Comparison of ENCODE assay signal across 10 cellular contexts in the genomic region with DNA sequence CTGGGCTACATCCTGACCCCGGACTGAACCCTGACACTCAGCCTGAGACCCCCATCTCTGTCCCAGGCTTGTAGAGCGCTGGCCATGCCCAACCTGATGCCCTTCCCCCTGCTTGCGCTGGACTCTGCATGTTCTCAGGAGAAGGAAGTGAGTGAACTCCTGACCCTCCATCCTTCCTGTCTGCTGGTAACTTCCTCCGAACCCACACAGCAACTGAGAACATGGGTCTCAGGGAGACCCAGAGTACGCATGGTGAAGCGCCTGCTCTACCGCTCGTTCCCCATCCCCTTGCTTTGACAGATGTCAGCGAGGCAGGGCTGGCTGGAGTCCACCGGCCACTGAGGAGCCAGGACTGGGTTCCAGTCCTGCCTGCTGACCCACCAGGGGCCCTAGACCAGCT. TPM values are rescaled to one million over a fixed set of nuclear protein-coding genes. Genes with fewer than 3 reads are reported as not detected.
DNase-seq lines count a peak whose midpoint lies in the region; TF ChIP-seq lines count a peak whose summit lies in the region.
"Had no signal": no experiment of that assay in that cellular context is flagged by ENCODE, and none has a peak within 500 bp of the region (broad histone marks: within the 10 kb centered on the region; RNA-seq: fewer than 3 reads in every experiment).

No MANE protein-coding gene starts in this region.

- no peak overlapping the region for H3K4me2 ChIP-seq in trophoblast cell (ENCODE audit: low read length)

- H3K79me1 ChIP-seq in trophoblast cell (ENCODE audit: low read length) = no peaks in the 10 kb centered on the region

- H3K23ac ChIP-seq in trophoblast cell (ENCODE audit: low read length) = no peak overlapping the region

- no peaks in the 10 kb centered on the region for H3K27me3 Mint-ChIP-seq in CD4-positive, alpha-beta memory T cell
- H3K27me3 Mint-ChIP-seq in endothelial cell (ENCODE audit: unreplicated experiment) (peaks cover 21% of the 10 kb centered on the region), glutamatergic neuron (ENCODE audit: unreplicated experiment) (peaks cover 14% of the 10 kb centered on the region)

- H3K9me3 Mint-ChIP-seq in CD4-positive, alpha-beta memory T cell = no peaks in the 10 kb centered on the region
- H3K9me3 Mint-ChIP-seq in endothelial cell (ENCODE audit: unreplicated experiment) (no peaks in the 10 kb centered on the region), glutamatergic neuron (ENCODE audit: unreplicated experiment) (peaks cover 5% of the 10 kb centered on the region)

- POLR2A ChIA-PET in CD4-positive, alpha-beta memory T cell (lab: Charles Lee; ENCODE audit: partially characterized antibody) = no interaction called here

- H3K36me3 ChIP-seq in CD4-positive, alpha-beta memory T cell (ENCODE audit: insufficient read depth, low read length) = no peaks in the 10 kb centered on the region
- H3K36me3 ChIP-seq in neutrophil (peaks cover 37% of the 10 kb centered on the region), trophoblast cell (ENCODE audit: control insufficient read depth in 1 of 2, insufficient read depth in 2 of 2, low read length in 2 of 2) (no peaks in the 10 kb centered on the region)

- TF ChIP-seq CTCF in endothelial cell (IDR thresholded peaks at IDR 0.05; ENCODE audit: unreplicated experiment) (no peak), neutrophil (IDR thresholded peaks at IDR 0.05) (no peak), glutamatergic neuron (IDR thresholded peaks at IDR 0.05; ENCODE audit: partially characterized antibody, unreplicated experiment) (no peak)

- peak overlapping the region; percentile 31 to 81 (median 68) for H3K4me3 Mint-ChIP-seq in CD4-positive, alpha-beta memory T cell
- peak overlapping the region; percentile 28 for H3K4me3 Mint-ChIP-seq in endothelial cell (ENCODE audit: unreplicated experiment)
- H3K4me3 Mint-ChIP-seq in glutamatergic neuron (ENCODE audit: unreplicated experiment) = no peak overlapping the region

- no peak overlapping the region for H3K4me3 ChIP-seq in CD4-positive, alpha-beta memory T cell (ENCODE audit: low read length in 2 of 2)
- H3K4me3 ChIP-seq in neutrophil (ENCODE audit: low read depth in 1 of 2, low read length in 1 of 2) (peak overlapping the region; percentile 49 to 64), trophoblast cell (ENCODE audit: low read depth, low read length) (no peak overlapping the region)

- H2AFZ ChIP-seq in trophoblast cell (ENCODE audit: insufficient read depth, low read length, poor library complexity) = no peak overlapping the region

- H2BK12ac ChIP-seq in trophoblast cell (ENCODE audit: low read length) = no peak overlapping the region

- no peaks in the 10 kb centered on the region for H3K79me2 ChIP-seq in trophoblast cell (ENCODE audit: control insufficient read depth, insufficient read depth, low read length, poor library complexity)

- no peak overlapping the region for H3K14ac ChIP-seq in trophoblast cell (ENCODE audit: low read length)

- CTCF ChIA-PET in CD4-positive, alpha-beta memory T cell (lab: Charles Lee; ENCODE audit: partially characterized antibody) = no interaction called here

- H3K27ac Mint-ChIP-seq in CD4-positive, alpha-beta memory T cell = peak overlapping the region; percentile 31 to 94 (median 83)
- H3K27ac Mint-ChIP-seq in endothelial cell (ENCODE audit: unreplicated experiment) (no peak overlapping the region), glutamatergic neuron (ENCODE audit: unreplicated experiment) (no peak overlapping the region)

- WGBS in trophoblast cell (ENCODE audit: extremely low coverage, insufficient coverage, insufficient read length) = no CpG with 5 or more reads among the region's 10 CpGs

- H3K27ac ChIP-seq in CD4-positive, alpha-beta memory T cell (ENCODE audit: low read depth, low read length) = peak overlapping the region; percentile 30
- H3K27ac ChIP-seq in neutrophil = peak overlapping the region; percentile 95
- H3K27ac ChIP-seq in trophoblast cell (ENCODE audit: low read depth, low read length) = no peak overlapping the region

- no peak overlapping the region for H4K91ac ChIP-seq in trophoblast cell (ENCODE audit: low read depth, low read length)

- H2AK5ac ChIP-seq in trophoblast cell (ENCODE audit: low read length) = no peak overlapping the region

- no peak overlapping the region for H4K8ac ChIP-seq in trophoblast cell (ENCODE audit: low read depth, low read length)

- intact Hi-C loops in CD4-positive, alpha-beta memory T cell (cut with micrococcal nuclease) = no loop called here

- no peak overlapping the region for H3K9ac ChIP-seq in trophoblast cell (ENCODE audit: low read length)

- no peak overlapping the region for H3K4ac ChIP-seq in trophoblast cell (ENCODE audit: low read depth, low read length)

- no peak overlapping the region for H2BK5ac ChIP-seq in trophoblast cell (ENCODE audit: low read depth, low read length, poor library complexity)

- peaks cover 0 to 3% of the 10 kb centered on the region in 2 donors for H3K36me3 Mint-ChIP-seq in CD4-positive, alpha-beta memory T cell
- H3K36me3 Mint-ChIP-seq in endothelial cell (ENCODE audit: low read depth, unreplicated experiment) = peaks cover 12% of the 10 kb centered on the region
- no peaks in the 10 kb centered on the region for H3K36me3 Mint-ChIP-seq in glutamatergic neuron (ENCODE audit: unreplicated experiment)

- H3K4me1 ChIP-seq in CD4-positive, alpha-beta memory T cell (ENCODE audit: insufficient read depth, low read length) = peaks cover 29% of the 10 kb centered on the region
- H3K4me1 ChIP-seq in neutrophil (ENCODE audit: control insufficient read depth in 1 of 2, insufficient read depth in 1 of 2, low read depth in 1 of 2, low read length in 1 of 2) = peaks cover 42 to 69% of the 10 kb centered on the region in 2 experiments
- no peaks in the 10 kb centered on the region for H3K4me1 ChIP-seq in trophoblast cell (ENCODE audit: control insufficient read depth in 1 of 2, insufficient read depth in 2 of 2, low read length in 2 of 2)

- H2BK120ac ChIP-seq in trophoblast cell (ENCODE audit: insufficient read depth, low read length, poor library complexity) = no peak overlapping the region

- peaks cover 23 to 55% (median 31%) of the 10 kb centered on the region in 4 donors for H3K4me1 Mint-ChIP-seq in CD4-positive, alpha-beta memory T cell
- H3K4me1 Mint-ChIP-seq in endothelial cell (ENCODE audit: unreplicated experiment) (peaks cover 29% of the 10 kb centered on the region), glutamatergic neuron (ENCODE audit: low read depth, unreplicated experiment) (peaks cover 37% of the 10 kb centered on the region)

- no peak overlapping the region for H4K12ac ChIP-seq in trophoblast cell (ENCODE audit: low read depth, low read length)

- peak in 1 of 5 donors; percentile 18 for DNase-seq in CD4-positive, alpha-beta memory T cell
- no peak for DNase-seq in endothelial cell (ENCODE audit: low spot score)
- DNase-seq in trophoblast cell = no peak
- no peak for DNase-seq in NCI-H1092 treated with DMSO at 0.1 percent for 48 hours (lab: John Stamatoyannopoulos, UW)
- DNase-seq in glutamatergic neuron = no peak
- DNase-seq in NCI-H1105 (lab: John Stamatoyannopoulos, UW) = no peak
- DNase-seq: activated CD4-positive, alpha-beta T cell treated with anti-CD3 and anti-CD28 coated beads for 4 hours had no signal

- no peak overlapping the region for H3K18ac ChIP-seq in trophoblast cell (ENCODE audit: low read length)

- no peaks in the 10 kb centered on the region for H3K27me3 ChIP-seq in CD4-positive, alpha-beta memory T cell (ENCODE audit: insufficient read depth, low read length)
- H3K27me3 ChIP-seq in neutrophil (peaks cover 4% of the 10 kb centered on the region), trophoblast cell (ENCODE audit: insufficient read depth, low read length) (peaks cover 8% of the 10 kb centered on the region)

- no peaks in the 10 kb centered on the region for H3K9me3 ChIP-seq in CD4-positive, alpha-beta memory T cell (ENCODE audit: control insufficient read depth in 1 of 2, low read length in 2 of 2)
- no peaks in the 10 kb centered on the region for H3K9me3 ChIP-seq in neutrophil
- peaks cover 5% of the 10 kb centered on the region for H3K9me3 ChIP-seq in trophoblast cell (ENCODE audit: insufficient read depth, low read depth, low read length)

TF ChIP-seq in PFSK-1, 5 proteins besides CTCF, POLR2A, EP300 and RAD21 (continues in another document):
- 0 out of 2 replicates have a peak, but pooled peaks have one; percentile 32 for TF ChIP-seq POLR2AphosphoS5 (IDR thresholded peaks at IDR 0.05; ENCODE audit: low read depth, low read length)

RNA-seq across cellular contexts. Expression of gene CAMKK1, which starts 6.1 kb away (rescaled TPM):
- 1 to 10 TPM; 3.5 TPM for total RNA-seq in CD4-positive, alpha-beta memory T cell
- 1 to 10 TPM in 1 of 2 donors, under 1 TPM in 1; 0.18 to 2.6 TPM for polyA plus RNA-seq in CD4-positive, alpha-beta memory T cell
- polyA plus RNA-seq in PFSK-1 (2012; ENCODE audit: insufficient read length, low read depth) = 24.2 TPM
- 4.1 TPM for total RNA-seq in endothelial cell (ENCODE audit: unreplicated experiment)
- 0.82 and 0.90 TPM in 2 replicates for polyA plus RNA-seq in trophoblast cell (2013)
- 41.3 TPM for total RNA-seq in glutamatergic neuron (ENCODE audit: unreplicated experiment)

RNA-seq across cellular contexts. Expression of gene P2RX1, which starts 29.5 kb away (rescaled TPM):
- not detected for total RNA-seq in CD4-positive, alpha-beta memory T cell
- not detected for polyA plus RNA-seq in CD4-positive, alpha-beta memory T cell
- 0.24 TPM for polyA plus RNA-seq in PFSK-1 (2012; ENCODE audit: insufficient read length, low read depth)
- total RNA-seq in endothelial cell (ENCODE audit: unreplicated experiment) (not detected), glutamatergic neuron (ENCODE audit: unreplicated experiment) (2.1 TPM)
- polyA plus RNA-seq in trophoblast cell (2013) = not detected in 2 replicates
- total RNA-seq: NCI-H460 had no signal

RNA-seq across cellular contexts. Expression of gene NCBP3, which starts 40.7 kb away (rescaled TPM):
- total RNA-seq in CD4-positive, alpha-beta memory T cell = 10 to 100 TPM; 48.5 to 66.7 TPM
- 10 to 100 TPM in 1 of 2 donors, 1 to 10 TPM in 1; 7.7 to 15.8 TPM for polyA plus RNA-seq in CD4-positive, alpha-beta memory T cell
- polyA plus RNA-seq in PFSK-1 (2012; ENCODE audit: insufficient read length, low read depth) = 30.3 TPM
- total RNA-seq in endothelial cell (ENCODE audit: unreplicated experiment) = 84.4 TPM
- polyA plus RNA-seq in trophoblast cell (2013) = 31.8 and 32.8 TPM in 2 replicates
- total RNA-seq in glutamatergic neuron (ENCODE audit: unreplicated experiment) = 133 TPM

Comparison
In these comparisons a context has a peak if more than half of its experiments do, and no peak if none do; other contexts are left out.
1. H3K4me3 ChIP-seq: peak in neutrophil (2 of 2); none in CD4-positive, alpha-beta memory T cell (0 of 2) and trophoblast cell (single experiment).
2. H3K27ac Mint-ChIP-seq: peak in CD4-positive, alpha-beta memory T cell (7 of 7); none in endothelial cell (single experiment) and glutamatergic neuron (single experiment).